In genomic region chr5:87899109-87900100, GRCh38 we compare ENCODE assay signal across 9 cellular contexts.
DNase-seq lines count a peak whose midpoint lies in the region; ATAC-seq, FAIRE-seq and TF ChIP-seq lines count a peak whose summit lies in the region.
"Had no signal": no experiment of that assay in that cellular context is flagged by ENCODE, and none has a peak within 500 bp of the region (broad histone marks: within the 10 kb centered on the region; RNA-seq: fewer than 3 reads in every experiment).

No MANE protein-coding gene starts in this region.

- CTCF ChIA-PET in HEK293 (lab: Yijun Ruan, JAX) = interaction anchor here (0.7 to 2.7 kb wide), 5 partner anchors 17 to 1504 kb away, joined by 3 to 11 read pairs (median 4); no protein-coding TSS in a partner anchor

- H3K27me3 ChIP-seq in BLaER1 treated with 17β-estradiol and CSF1 and Interleukin-3, amounts not matched to agents 10 nM and 100 nM = no peaks in the 10 kb centered on the region

- FAIRE-seq in HTR-8/SVneo (lab: Jason Lieb, UNC) = no peak

- no peaks in the 10 kb centered on the region for H3K36me3 ChIP-seq in BLaER1 treated with 17β-estradiol and CSF1 and Interleukin-3, amounts not matched to agents 10 nM and 100 nM
- H3K36me3 ChIP-seq in HEK293 (ENCODE audit: control insufficient read depth in 2 of 2, insufficient read depth in 1 of 2, low read length in 2 of 2) = no peaks in the 10 kb centered on the region

- no peak for TF ChIP-seq CTCF in HEK293 (tag by site-specific recombination; IDR thresholded peaks at IDR 0.05)

- peak overlapping the region; percentile 46 to 81 (median 70) for H3K4me2 ChIP-seq in BLaER1 treated with 17β-estradiol and CSF1 and Interleukin-3, amounts not matched to agents 10 nM and 100 nM

- DNase-seq in left lobe of liver (ENCODE audit: low spot score) (no peak), HTR-8/SVneo (ENCODE audit: insufficient read length, low spot score) (no peak)
- DNase-seq: activated naive CD4-positive, alpha-beta T cell treated with anti-CD3 and anti-CD28 coated beads, Interleukin-2, amount 50 U/mL, for 16 hours had no signal

- peaks cover 20 to 28% (median 24%) of the 10 kb centered on the region in 10 experiments for H3K4me1 ChIP-seq in BLaER1 treated with 17β-estradiol and CSF1 and Interleukin-3, amounts not matched to agents 10 nM and 100 nM
- H3K4me1 ChIP-seq in HEK293 (ENCODE audit: control insufficient read depth, insufficient read depth, low read length) = peaks cover 4% of the 10 kb centered on the region

- H4K20me1 ChIP-seq in BLaER1 treated with 17β-estradiol and CSF1 and Interleukin-3, amounts not matched to agents 10 nM and 100 nM = no peaks in the 10 kb centered on the region

- H3K9me3 ChIP-seq in BLaER1 treated with 17β-estradiol and CSF1 and Interleukin-3, amounts not matched to agents 10 nM and 100 nM (replicated peaks in 1 of 11) = no peaks in the 10 kb centered on the region
- H3K9me3 ChIP-seq in HEK293 (ENCODE audit: control insufficient read depth, insufficient read depth, low read depth, low read length) = no peaks in the 10 kb centered on the region

- H3K9ac ChIP-seq in BLaER1 treated with 17β-estradiol and CSF1 and Interleukin-3, amounts not matched to agents 10 nM and 100 nM = peak overlapping the region in 1 of 11 experiments; percentile 12; a peak in 3 of 22 replicates

- no peak overlapping the region for H3K4me3 ChIP-seq in BLaER1 treated with 17β-estradiol and CSF1 and Interleukin-3, amounts not matched to agents 10 nM and 100 nM
- no peak overlapping the region for H3K4me3 ChIP-seq in HEK293 (ENCODE audit: low read depth, low read length)

- POLR2A ChIA-PET in HEK293 (lab: Yijun Ruan, JAX) = no interaction called here

- H3K27ac ChIP-seq in BLaER1 treated with 17β-estradiol and CSF1 and Interleukin-3, amounts not matched to agents 10 nM and 100 nM = peak overlapping the region in 10 of 11 experiments; percentile 43 to 72 (median 48); a peak in 15 of 22 replicates
- H3K27ac ChIP-seq in HEK293 (ENCODE audit: extremely low read depth, low read depth, low read length) (no peak overlapping the region), angular gyrus (ENCODE audit: low read depth, low read length) (peak overlapping the region; percentile 92)

- ATAC-seq in left lobe of liver (peak; percentile 68), GM18498 (IDR thresholded peaks at IDR 0.05; ENCODE audit: unreplicated experiment) (no peak), HG02840 (IDR thresholded peaks at IDR 0.05; ENCODE audit: low FRiP score, unreplicated experiment) (no peak), GM21526 (IDR thresholded peaks at IDR 0.05; ENCODE audit: low FRiP score, unreplicated experiment) (no peak)

TF ChIP-seq in HEK293, 187 proteins besides CTCF, POLR2A, EP300 and RAD21:
- TF ChIP-seq TRIM28 (IDR thresholded peaks at IDR 0.05; ENCODE audit: borderline replicate concordance, low read length) (0 out of 2 replicates have a peak, but pooled peaks have one; percentile 37), MZF1 (tag by site-specific recombination; IDR thresholded peaks at IDR 0.05; ENCODE audit: borderline replicate concordance) (peak; percentile 33; the same call in 1 of the 2 replicates), ZNF544 (tag by site-specific recombination; IDR thresholded peaks at IDR 0.05) (no peak), GLI2 (tag by site-specific recombination; IDR thresholded peaks at IDR 0.05; ENCODE audit: borderline replicate concordance, low read depth) (no peak)
